Comparison of ENCODE assay signal across 11 cellular contexts in the genomic region with DNA sequence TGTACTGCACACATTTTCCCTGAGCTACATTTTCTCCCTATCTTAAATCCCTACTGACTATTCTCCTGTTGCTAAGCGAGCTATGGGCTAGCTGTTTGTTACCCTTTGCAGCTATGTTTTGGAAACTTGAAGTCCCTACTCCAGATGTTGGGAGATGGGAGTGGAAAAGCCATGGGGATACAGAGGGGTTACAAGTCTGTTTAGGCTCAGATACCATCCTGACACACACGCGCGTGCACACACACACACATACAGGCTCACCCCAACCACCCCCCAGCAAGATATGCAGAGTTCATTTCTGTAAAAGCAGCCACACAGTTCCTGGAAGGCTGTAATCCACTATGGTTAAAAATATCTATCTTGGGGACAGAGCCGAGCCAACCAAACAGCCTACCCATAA. TPM values are rescaled to one million over a fixed set of nuclear protein-coding genes. Genes with fewer than 3 reads are reported as not detected.
DNase-seq lines count a peak whose midpoint lies in the region; ATAC-seq, FAIRE-seq and TF ChIP-seq lines count a peak whose summit lies in the region.
"Had no signal": no experiment of that assay in that cellular context is flagged by ENCODE, and none has a peak within 500 bp of the region (broad histone marks: within the 10 kb centered on the region; RNA-seq: fewer than 3 reads in every experiment).

No MANE protein-coding gene starts in this region.

- peaks cover 27% of the 10 kb centered on the region for H3K36me3 Mint-ChIP-seq in endodermal cell (ENCODE audit: low read depth)

- no peak for TF ChIP-seq POLR2A in suprapubic skin (IDR thresholded peaks at IDR 0.05)

- H3K9me3 ChIP-seq in endodermal cell (ENCODE audit: control insufficient read depth, low read length), result no peaks in the 10 kb centered on the region
- H3K9me3 ChIP-seq in lower lobe of right lung, result no peaks in the 10 kb centered on the region
- no peaks in the 10 kb centered on the region for H3K9me3 ChIP-seq in suprapubic skin

- H3K27ac ChIP-seq in endodermal cell (ENCODE audit: low read depth, low read length) (peak overlapping the region; percentile 90), lower lobe of right lung (peak overlapping the region; percentile 76), suprapubic skin (peak overlapping the region; percentile 72)

- no peak for TF ChIP-seq EP300 in suprapubic skin (IDR thresholded peaks at IDR 0.05)

- H3K9ac ChIP-seq in endodermal cell (ENCODE audit: extremely low read depth, low read length, poor library complexity, severe bottlenecking), result no peak overlapping the region

- H3K4me3 ChIP-seq in endodermal cell (ENCODE audit: low read length) (no peak overlapping the region), lower lobe of right lung (no peak overlapping the region), suprapubic skin (no peak overlapping the region)
- H3K4me3 ChIP-seq: PC-9 had no signal

- H3K27me3 Mint-ChIP-seq in endodermal cell (ENCODE audit: insufficient read depth), result no peaks in the 10 kb centered on the region
- H3K27me3 Mint-ChIP-seq: activated CD4-positive, alpha-beta T cell treated with anti-CD3 and anti-CD28 coated beads, Interleukin-2, amount 10 ng/mL, durations not matched to agents 7 days and 5 days had no signal

- TF ChIP-seq CTCF in endodermal cell (conservative IDR thresholded peaks at IDR 0.05), result no peak
- TF ChIP-seq CTCF in lower lobe of right lung (IDR thresholded peaks at IDR 0.05), result no peak
- TF ChIP-seq CTCF in suprapubic skin (IDR thresholded peaks at IDR 0.05), result no peak

- 98% methylated on average over 5 of the region's 5 CpGs; no CpG with 5 or more reads in 1 of the 2 experiments for WGBS in endodermal cell (ENCODE audit: insufficient coverage in 1 of 2, insufficient read length in 1 of 2), 2 experiments
- 62% methylated on average over 5 of the region's 5 CpGs for WGBS in suprapubic skin

- intact Hi-C loops in lower lobe of right lung (cut with DNase I), result no loop called here

- H3K9me3 Mint-ChIP-seq in endodermal cell, result no peaks in the 10 kb centered on the region
- H3K9me3 Mint-ChIP-seq: activated CD4-positive, alpha-beta T cell treated with anti-CD3 and anti-CD28 coated beads, Interleukin-2, amount 10 ng/mL, durations not matched to agents 7 days and 5 days had no signal

- H3K4me1 ChIP-seq in endodermal cell (ENCODE audit: control insufficient read depth, insufficient read depth, low read length), result peaks cover 12% of the 10 kb centered on the region
- peaks cover 22% of the 10 kb centered on the region for H3K4me1 ChIP-seq in lower lobe of right lung
- H3K4me1 ChIP-seq in suprapubic skin, result peaks cover 32% of the 10 kb centered on the region

- H3K4me1 Mint-ChIP-seq in endodermal cell, result peaks cover 29% of the 10 kb centered on the region
- H3K4me1 Mint-ChIP-seq: activated CD4-positive, alpha-beta T cell treated with anti-CD3 and anti-CD28 coated beads, Interleukin-2, amount 10 ng/mL, durations not matched to agents 7 days and 5 days had no signal

- ATAC-seq in lower lobe of right lung (no peak), GM21526 (IDR thresholded peaks at IDR 0.05; ENCODE audit: low FRiP score, unreplicated experiment) (no peak)

- H3K27ac Mint-ChIP-seq in endodermal cell, result peak overlapping the region; percentile 93
- H3K27ac Mint-ChIP-seq: activated CD4-positive, alpha-beta T cell treated with anti-CD3 and anti-CD28 coated beads, Interleukin-2, amount 10 ng/mL, durations not matched to agents 7 days and 5 days had no signal

- no peak overlapping the region for H3K4me3 Mint-ChIP-seq in endodermal cell
- H3K4me3 Mint-ChIP-seq: activated CD4-positive, alpha-beta T cell treated with anti-CD3 and anti-CD28 coated beads, Interleukin-2, amount 10 ng/mL, durations not matched to agents 7 days and 5 days had no signal

- DNase-seq in MV-4-11 (lab: John Stamatoyannopoulos, UW), result peak; percentile 42
- DNase-seq in endodermal cell, result no peak
- DNase-seq in lower lobe of right lung, result no peak
- no peak for DNase-seq in suprapubic skin (ENCODE audit: low spot score in 2 of 2)
- no peak for DNase-seq in mesenteric fat pad (ENCODE audit: low spot score)
- no peak for DNase-seq in HTR-8/SVneo (ENCODE audit: insufficient read length, low spot score)
- DNase-seq in NOMO-1 treated with dmso at 0.1 percent for 144 hours (lab: John Stamatoyannopoulos, UW; ENCODE audit: unreplicated experiment), result no peak
- DNase-seq: activated CD4-positive, alpha-beta T cell treated with anti-CD3 and anti-CD28 coated beads, Interleukin-2, amount 10 ng/mL, durations not matched to agents 7 days and 5 days; DND-41; PC-9 had no signal

- H3K36me3 ChIP-seq in endodermal cell (ENCODE audit: control insufficient read depth, insufficient read depth, low read length) (peaks cover 19% of the 10 kb centered on the region), lower lobe of right lung (peaks cover 23% of the 10 kb centered on the region), suprapubic skin (peaks cover 9% of the 10 kb centered on the region)

- no peak for FAIRE-seq in HTR-8/SVneo (lab: Jason Lieb, UNC)

- H3K27me3 ChIP-seq in endodermal cell (ENCODE audit: control insufficient read depth, insufficient read depth, low read length, poor library complexity, severe bottlenecking) (no peaks in the 10 kb centered on the region), lower lobe of right lung (ENCODE audit: low read depth) (no peaks in the 10 kb centered on the region), suprapubic skin (no peaks in the 10 kb centered on the region)

RNA-seq across cellular contexts. Expression of gene ATP5MC2, which starts 15.8 kb away (rescaled TPM):
- 100 to 1,000 TPM; 299 to 307 TPM for total RNA-seq in endodermal cell
- polyA plus RNA-seq in endodermal cell (2013, experiment 1 of 2), result 609 TPM
- 513 TPM for polyA plus RNA-seq in endodermal cell (2013, experiment 2 of 2)
- total RNA-seq in lower lobe of right lung, result 264 TPM
- total RNA-seq in suprapubic skin, result 100 to 1,000 TPM; 232 to 381 (median 315) TPM
- 194 TPM for total RNA-seq in mesenteric fat pad

RNA-seq across cellular contexts. Expression of gene ATF7, which starts 33.9 kb away (rescaled TPM):
- total RNA-seq in endodermal cell (10 to 100 TPM; 29.0 to 36.6 TPM), lower lobe of right lung (61.2 TPM), suprapubic skin (10 to 100 TPM; 26.7 to 60.7 (median 40.5) TPM), mesenteric fat pad (44.7 TPM)
- polyA plus RNA-seq in endodermal cell (2013, experiment 1 of 2), result 20.3 TPM
- polyA plus RNA-seq in endodermal cell (2013, experiment 2 of 2), result 19.8 TPM
